Comparison of ENCODE assay signal across 8 cellular contexts in genomic region chr1:143905214-143906179, GRCh38.
A peak's percentile ranks its signal among the peaks of the same experiment; 100 is the strongest.
DNase-seq lines count a peak whose midpoint lies in the region; ATAC-seq and TF ChIP-seq lines count a peak whose summit lies in the region.
"Not testable (repeated sequence)": the region's sequence is repeated elsewhere in the genome, so short reads cannot be mapped to it uniquely, and the experiment has no call there.

No MANE protein-coding gene starts in this region.

- ATAC-seq in central memory CD8-positive, alpha-beta T cell (replicated peaks; ENCODE audit: extremely low read depth, poor library complexity, severe bottlenecking) = not testable (repeated sequence)
- ATAC-seq in lung (ENCODE audit: insufficient read depth, low FRiP score) = peak; percentile 44

- H3K4me3 ChIP-seq in Peyer's patch (peak overlapping the region; percentile 24 to 43 (median 27)), skeletal muscle cell (ENCODE audit: low read depth, low read length) (peak overlapping the region; percentile 48)
- not testable (repeated sequence) for H3K4me3 ChIP-seq in lung

- TF ChIP-seq CTCF in Peyer's patch (IDR thresholded peaks at IDR 0.05); glutamatergic neuron (IDR thresholded peaks at IDR 0.05; ENCODE audit: partially characterized antibody, unreplicated experiment); lung (IDR thresholded peaks at IDR 0.05; ENCODE audit: control extremely low read depth, extremely low read depth): not testable (repeated sequence)

- TF ChIP-seq POLR2A in Peyer's patch (IDR thresholded peaks at IDR 0.05) = not testable (repeated sequence)

- H3K27me3 ChIP-seq in Peyer's patch; lung (ENCODE audit: control insufficient read depth, insufficient read depth): not testable (repeated sequence)

- not testable (repeated sequence) for H3K36me3 Mint-ChIP-seq in central memory CD8-positive, alpha-beta T cell (ENCODE audit: insufficient read depth); glutamatergic neuron (ENCODE audit: unreplicated experiment)

- not testable (repeated sequence) for H3K4me1 ChIP-seq in Peyer's patch; lung (ENCODE audit: control insufficient read depth in 2 of 2, insufficient read depth in 2 of 2, low read length in 2 of 2)

- H3K9me3 ChIP-seq in Peyer's patch; lung (ENCODE audit: control insufficient read depth in 2 of 2, insufficient read depth in 1 of 2, low read length in 1 of 2): not testable (repeated sequence)

- H3K9me3 Mint-ChIP-seq in central memory CD8-positive, alpha-beta T cell; glutamatergic neuron (ENCODE audit: unreplicated experiment): not testable (repeated sequence)

- H3K27me3 Mint-ChIP-seq in central memory CD8-positive, alpha-beta T cell; glutamatergic neuron (ENCODE audit: unreplicated experiment): not testable (repeated sequence)

- peak overlapping the region; percentile 37 for H3K4me3 Mint-ChIP-seq in central memory CD8-positive, alpha-beta T cell
- H3K4me3 Mint-ChIP-seq in glutamatergic neuron (ENCODE audit: unreplicated experiment) = peak overlapping the region; percentile 74

- H3K27ac Mint-ChIP-seq in central memory CD8-positive, alpha-beta T cell (ENCODE audit: low read depth); glutamatergic neuron (ENCODE audit: unreplicated experiment): not testable (repeated sequence)

- not testable (repeated sequence) for H3K36me3 ChIP-seq in Peyer's patch; lung (ENCODE audit: control insufficient read depth in 2 of 2, insufficient read depth in 2 of 2, low read length in 2 of 2)

- H3K27ac ChIP-seq in Peyer's patch (peak overlapping the region in 2 of 4 donors; percentile 17 to 35), lung (ENCODE audit: low read depth in 1 of 2, low read length in 1 of 2) (peak overlapping the region in 1 of 2 donors; percentile 31)

- 2% methylated on average over 33 to 47 of the region's 62 CpGs for WGBS in lung, 2 donors

- H3K4me1 Mint-ChIP-seq in central memory CD8-positive, alpha-beta T cell; glutamatergic neuron (ENCODE audit: low read depth, unreplicated experiment): not testable (repeated sequence)

- DNase-seq in DMS79 treated with DMSO at 0.1 percent for 48 hours (lab: John Stamatoyannopoulos, UW) (peak; percentile 24), Peyer's patch (peak in 2 of 3 donors; percentile 19 to 53), glutamatergic neuron (peak; percentile 39), lung (ENCODE audit: low spot score) (peak; percentile 59), skeletal muscle cell (ENCODE audit: low read depth) (peak; percentile 3), ureter (ENCODE audit: low spot score) (peak; percentile 54)
- DNase-seq in activated T-cell treated with anti-CD3 and anti-CD28 coated beads, Interleukin-2, amount 50 U/mL, for 1 hour = peak; percentile 50
- not testable (repeated sequence) for DNase-seq in central memory CD8-positive, alpha-beta T cell (ENCODE audit: low spot score in 2 of 2)
